10 cellular contexts compared by ENCODE assay signal in genomic region chr4:94412019-94413017, GRCh38. TPM values are rescaled to one million over a fixed set of nuclear protein-coding genes. Genes with fewer than 3 reads are reported as not detected.
DNase-seq lines count a peak whose midpoint lies in the region; ATAC-seq, FAIRE-seq and TF ChIP-seq lines count a peak whose summit lies in the region.
"Had no signal": no experiment of that assay in that cellular context is flagged by ENCODE, and none has a peak within 500 bp of the region (broad histone marks: within the 10 kb centered on the region; RNA-seq: fewer than 3 reads in every experiment).

No MANE protein-coding gene starts in this region.

- H3K27ac ChIP-seq in prostate gland = peak overlapping the region; percentile 25 to 46

- intact Hi-C loops in prostate gland (cut with DNase I) = no loop called here

- no peaks in the 10 kb centered on the region for H3K36me3 ChIP-seq in prostate gland

- no peaks in the 10 kb centered on the region for H3K9me3 ChIP-seq in prostate gland

- no peak for TF ChIP-seq CTCF in fibroblast of mammary gland (conservative IDR thresholded peaks at IDR 0.05; ENCODE audit: control insufficient read depth, insufficient read depth, low read depth, low read length)
- no peak for TF ChIP-seq CTCF in prostate gland (IDR thresholded peaks at IDR 0.05)

- no peaks in the 10 kb centered on the region for H3K27me3 ChIP-seq in prostate gland (replicated peaks; ENCODE audit: insufficient read depth)

- TF ChIP-seq POLR2A in prostate gland (IDR thresholded peaks at IDR 0.05) = no peak

- ATAC-seq in GM21360 (IDR thresholded peaks at IDR 0.05; ENCODE audit: unreplicated experiment) = no peak
- ATAC-seq in stimulated activated naive CD8-positive, alpha-beta T cell treated with anti-CD3 and anti-CD28 coated beads, Interleukin-15, Interleukin-2, amounts not matched to agents 100 U/mL and 50 U/mL, for 24 hours = no peak

- DNase-seq in Daoy (ENCODE audit: low read depth) (peak; percentile 15), RCC 7860 (ENCODE audit: low spot score) (peak; percentile 6), fibroblast of mammary gland (ENCODE audit: low read depth) (peak; percentile 92), prostate gland (ENCODE audit: low spot score) (peak; percentile 8), NCI-H1930 (lab: John Stamatoyannopoulos, UW) (no peak), HuH-7 (ENCODE audit: low spot score) (no peak)
- DNase-seq in stimulated activated naive CD8-positive, alpha-beta T cell treated with anti-CD3 and anti-CD28 coated beads, Interleukin-15, Interleukin-2, amounts not matched to agents 100 U/mL and 50 U/mL, for 24 hours = no peak
- DNase-seq: activated CD4-positive, alpha-beta T cell treated with anti-CD3 and anti-CD28 coated beads, Interleukin-2, amount 10 ng/mL, durations not matched to agents 7 days and 5 days; NCI-H146 had no signal

- no peak for FAIRE-seq in RCC 7860 (lab: Jason Lieb, UNC)

- no peaks in the 10 kb centered on the region for H3K4me1 ChIP-seq in prostate gland (replicated peaks)

- no peak overlapping the region for H3K4me3 ChIP-seq in fibroblast of mammary gland (ENCODE audit: control insufficient read depth, low read depth, low read length)
- no peak overlapping the region for H3K4me3 ChIP-seq in prostate gland

- WGBS in prostate gland = 18% methylated on average over 9 of the region's 9 CpGs

RNA-seq across cellular contexts. Expression of gene PDLIM5, which starts 39.4 kb away (rescaled TPM):
- total RNA-seq in Daoy (2014; rRNA removed; shearing (Covaris generic)) = 23.3 and 28.9 TPM in 2 replicates
- 100 to 1,000 TPM; 115 to 228 TPM for total RNA-seq in prostate gland

Comparison
In these comparisons a context has a peak if more than half of its experiments do, and no peak if none do; other contexts are left out.
1. DNase-seq: peak in Daoy (single experiment), RCC 7860 (single experiment), fibroblast of mammary gland (single experiment) and prostate gland (single experiment); none in NCI-H1930 (0 of 2), stimulated activated naive CD8-positive, alpha-beta T cell treated with anti-CD3 and anti-CD28 coated beads, Interleukin-15, Interleukin-2, amounts not matched to agents 100 U/mL and 50 U/mL, for 24 hours (single experiment) and HuH-7 (single experiment).